ENCODE assay signal across 21 cellular contexts in the genomic region with DNA sequence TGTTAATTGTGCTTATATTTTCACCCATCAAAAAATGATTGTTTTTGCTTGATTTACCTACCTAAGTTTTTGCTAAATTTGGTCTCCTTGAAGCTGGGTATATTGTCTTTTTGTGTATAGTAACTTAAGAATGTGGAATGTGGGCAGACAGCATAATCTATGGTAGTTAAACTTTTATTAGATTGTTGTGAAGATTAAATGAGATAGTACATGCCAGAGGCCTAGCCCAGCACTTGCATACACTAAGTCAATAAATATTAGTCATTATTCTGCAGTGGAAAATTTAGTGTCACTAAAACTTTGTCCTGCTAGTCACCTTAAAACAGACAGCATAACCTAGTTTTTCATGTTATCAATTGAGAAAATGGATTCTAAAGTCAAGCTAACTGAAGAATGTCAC.
"Had no signal": no experiment of that assay in that cellular context is flagged by ENCODE, and none has a peak within 500 bp of the region (broad histone marks: within the 10 kb centered on the region; RNA-seq: fewer than 3 reads in every experiment).

No MANE protein-coding gene starts in this region.

- H3K27ac Mint-ChIP-seq: stimulated activated memory B cell treated with anti-CD40 and anti-IgM and Interleukin-4, amounts not matched to agents 10 μg/mL and 1 μg/mL and 100 μg/mL, for 72 hours; stimulated activated naive CD8-positive, alpha-beta T cell treated with anti-CD3 and anti-CD28 coated beads, Interleukin-15, Interleukin-2, amounts not matched to agents 100 ng/mL and 50 ng/mL, for 24 hours had no signal

- H3K4me3 Mint-ChIP-seq: naive thymus-derived CD8-positive, alpha-beta T cell; stimulated activated memory B cell treated with anti-CD40 and anti-IgM and Interleukin-4, amounts not matched to agents 10 μg/mL and 1 μg/mL and 100 μg/mL, for 72 hours; stimulated activated naive CD8-positive, alpha-beta T cell treated with anti-CD3 and anti-CD28 coated beads, Interleukin-15, Interleukin-2, amounts not matched to agents 100 ng/mL and 50 ng/mL, for 24 hours had no signal

- H3K9me3 Mint-ChIP-seq: naive thymus-derived CD8-positive, alpha-beta T cell; stimulated activated memory B cell treated with anti-CD40 and anti-IgM and Interleukin-4, amounts not matched to agents 10 μg/mL and 1 μg/mL and 100 μg/mL, for 72 hours; stimulated activated naive CD8-positive, alpha-beta T cell treated with anti-CD3 and anti-CD28 coated beads, Interleukin-15, Interleukin-2, amounts not matched to agents 100 ng/mL and 50 ng/mL, for 24 hours had no signal

- FAIRE-seq: endometrium had no signal

- H3K27me3 ChIP-seq: gastrocnemius medialis, heart right ventricle, ovary, spleen, tibial artery, upper lobe of left lung, uterus had no signal

- H3K36me3 ChIP-seq: gastrocnemius medialis, heart right ventricle, ovary, spleen, tibial artery, upper lobe of left lung, uterus had no signal

- H3K9me3 ChIP-seq: gastrocnemius medialis, heart right ventricle, mucosa of descending colon, ovary, spleen, tibial artery, upper lobe of left lung, uterus had no signal

- H3K4me3 ChIP-seq: gastrocnemius medialis, heart right ventricle, mucosa of descending colon, ovary, spleen, tibial artery, upper lobe of left lung, uterus had no signal

- H3K27ac ChIP-seq: gastrocnemius medialis, heart right ventricle, ovary, spleen, tibial artery, upper lobe of left lung, uterus had no signal

- DNase-seq: effector memory CD4-positive, alpha-beta T cell; gastrocnemius medialis; heart right ventricle; hypothalamus; kidney glomerular epithelial cell; mammary epithelial cell; mucosa of descending colon; naive thymus-derived CD8-positive, alpha-beta T cell; ovary; right cardiac atrium; spleen; stimulated activated CD4-positive, alpha-beta T cell treated with anti-CD3 and anti-CD28 coated beads, Interleukin-15, amount 100 ng/mL, for 24 hours; stimulated activated CD4-positive, alpha-beta T cell treated with anti-CD3 and anti-CD28 coated beads, Interleukin-1b, Interleukin-23, amount 100 ng/mL, for 48 hours; stimulated activated CD4-positive, alpha-beta T cell treated with anti-CD3 and anti-CD28 coated beads, Interleukin-4, amount 100 ng/mL, for 24 hours; tibial artery; upper lobe of left lung; uterus had no signal

- ATAC-seq: esophagus mucosa; gastrocnemius medialis; heart right ventricle; mucosa of descending colon; naive thymus-derived CD8-positive, alpha-beta T cell; right cardiac atrium; stimulated activated memory B cell treated with anti-CD40 and anti-IgM and Interleukin-4, amounts not matched to agents 10 μg/mL and 1 μg/mL and 100 μg/mL, for 72 hours had no signal

- H3K4me1 ChIP-seq: uterus had no signal

- H3K27me3 Mint-ChIP-seq: naive thymus-derived CD8-positive, alpha-beta T cell; stimulated activated memory B cell treated with anti-CD40 and anti-IgM and Interleukin-4, amounts not matched to agents 10 μg/mL and 1 μg/mL and 100 μg/mL, for 72 hours; stimulated activated naive CD8-positive, alpha-beta T cell treated with anti-CD3 and anti-CD28 coated beads, Interleukin-15, Interleukin-2, amounts not matched to agents 100 ng/mL and 50 ng/mL, for 24 hours had no signal
